Comparison of ENCODE assay signal across 15 cellular contexts in the genomic region with DNA sequence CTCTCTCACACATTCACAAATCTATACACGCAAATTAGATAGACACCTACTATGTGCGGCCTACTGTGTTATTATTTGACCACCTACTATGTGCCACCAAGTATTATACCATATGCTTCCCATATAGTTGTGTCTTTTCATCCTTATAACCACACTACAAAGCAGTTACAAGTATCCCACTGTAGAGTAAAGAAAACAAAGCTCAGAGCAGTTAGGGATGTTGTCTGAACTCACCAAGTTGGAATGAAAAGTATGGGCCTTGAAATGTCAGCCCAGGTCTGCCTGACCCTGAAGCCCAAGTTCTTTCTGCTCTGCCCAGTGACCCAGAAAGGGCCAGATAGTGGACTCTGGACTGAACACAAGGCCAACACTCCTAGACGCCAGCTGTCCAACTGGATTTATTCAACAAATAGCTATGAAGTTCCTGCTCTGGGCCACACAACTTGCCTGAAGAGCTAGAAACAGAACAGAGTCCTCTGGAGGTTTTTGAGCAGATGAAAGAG. TPM values are rescaled to one million over a fixed set of nuclear protein-coding genes. Genes with fewer than 3 reads are reported as not detected.
A peak's percentile ranks its signal among the peaks of the same experiment; 100 is the strongest.
DNase-seq lines count a peak whose midpoint lies in the region; ATAC-seq and TF ChIP-seq lines count a peak whose summit lies in the region.
"Had no signal": no experiment of that assay in that cellular context is flagged by ENCODE, and none has a peak within 500 bp of the region (broad histone marks: within the 10 kb centered on the region; RNA-seq: fewer than 3 reads in every experiment).

No MANE protein-coding gene starts in this region.

- H3K4ac ChIP-seq in mesenchymal stem cell (ENCODE audit: low read depth in 1 of 2, low read length in 2 of 2) = no peak overlapping the region

- no peak overlapping the region for H2BK5ac ChIP-seq in mesenchymal stem cell (ENCODE audit: low read depth, low read length, poor library complexity, severe bottlenecking)

- DNase-seq in Right ventricle myocardium inferior (ENCODE audit: missing footprints) (no peak), right atrium auricular region (ENCODE audit: low spot score) (no peak), cardiac fibroblast (ENCODE audit: low read depth in 2 of 2) (peak; percentile 19 to 43), mesenchymal stem cell (peak; percentile 36), vagina (ENCODE audit: extremely low spot score in 2 of 2) (no peak), NOMO-1 (lab: John Stamatoyannopoulos, UW; ENCODE audit: unreplicated experiment in 2 of 2) (no peak), NCI-H1436 treated with DMSO at 0.1 percent for 48 hours (lab: John Stamatoyannopoulos, UW) (no peak)
- DNase-seq: effector memory CD4-positive, alpha-beta T cell; natural killer cell; NCI-H1930; stimulated activated naive CD4-positive, alpha-beta T cell treated with Interleukin-2 at 50 U/mL for 16 hours; T-helper 9 cell had no signal

- H2AK5ac ChIP-seq in mesenchymal stem cell (ENCODE audit: low read length, severe bottlenecking) = no peak overlapping the region

- H3K27ac ChIP-seq in right atrium auricular region = no peak overlapping the region
- peak overlapping the region; percentile 85 for H3K27ac ChIP-seq in mesenchymal stem cell (ENCODE audit: low read length, poor library complexity, severe bottlenecking)
- peak overlapping the region; percentile 68 for H3K27ac ChIP-seq in vagina

- 79% methylated on average over 3 of the region's 3 CpGs for WGBS in mesenchymal stem cell

- H4K91ac ChIP-seq in mesenchymal stem cell (ENCODE audit: low read length) = no peak overlapping the region

- no peaks in the 10 kb centered on the region for H3K79me1 ChIP-seq in mesenchymal stem cell (replicated peaks; ENCODE audit: low read length, poor library complexity, severe bottlenecking)

- H4K8ac ChIP-seq in mesenchymal stem cell (ENCODE audit: low read length) = no peak overlapping the region

- no peak overlapping the region for H2BK120ac ChIP-seq in mesenchymal stem cell (ENCODE audit: low read depth, low read length)

- TF ChIP-seq CTCF in right atrium auricular region (IDR thresholded peaks at IDR 0.05) = no peak
- TF ChIP-seq CTCF in cardiac fibroblast (IDR thresholded peaks at IDR 0.05; ENCODE audit: low read depth, low read length) = no peak
- no peak for TF ChIP-seq CTCF in vagina (IDR thresholded peaks at IDR 0.05)

- H2BK15ac ChIP-seq in mesenchymal stem cell (ENCODE audit: low read depth, poor library complexity, severe bottlenecking) = peak overlapping the region; percentile 8

- no peak overlapping the region for H3K9ac ChIP-seq in mesenchymal stem cell (ENCODE audit: low read length)

- H3K9me3 ChIP-seq in right atrium auricular region = no peaks in the 10 kb centered on the region
- no peaks in the 10 kb centered on the region for H3K9me3 ChIP-seq in mesenchymal stem cell (ENCODE audit: control insufficient read depth, low read length)
- no peaks in the 10 kb centered on the region for H3K9me3 ChIP-seq in vagina

- H2BK12ac ChIP-seq in mesenchymal stem cell (ENCODE audit: low read length in 2 of 2) = no peak overlapping the region

- peak; percentile 39 for ATAC-seq in Right ventricle myocardium inferior
- no peak for ATAC-seq in esophagus mucosa
- ATAC-seq: natural killer cell had no signal

- no peak for TF ChIP-seq POLR2A in vagina (IDR thresholded peaks at IDR 0.05)

- H3K4me2 ChIP-seq in mesenchymal stem cell (ENCODE audit: low read length, poor library complexity, severe bottlenecking) = no peak overlapping the region

- no peak overlapping the region for H3K18ac ChIP-seq in mesenchymal stem cell (ENCODE audit: low read depth in 1 of 2, low read length in 2 of 2)

- H3K23ac ChIP-seq in mesenchymal stem cell (ENCODE audit: low read length in 2 of 2) = no peak overlapping the region

- no peaks in the 10 kb centered on the region for H3K36me3 ChIP-seq in right atrium auricular region
- H3K36me3 ChIP-seq in mesenchymal stem cell (ENCODE audit: control insufficient read depth in 1 of 2, insufficient read depth in 2 of 2, low read depth in 1 of 2, low read length in 2 of 2) = no peaks in the 10 kb centered on the region
- no peaks in the 10 kb centered on the region for H3K36me3 ChIP-seq in vagina

- intact Hi-C loops in Right ventricle myocardium inferior (cut with DNase I) = no loop called here
- intact Hi-C loops in vagina (cut with DNase I) = no loop called here

- no peak overlapping the region for H3K14ac ChIP-seq in mesenchymal stem cell (ENCODE audit: low read length in 2 of 2)

- no peaks in the 10 kb centered on the region for H3K27me3 ChIP-seq in right atrium auricular region
- H3K27me3 ChIP-seq in mesenchymal stem cell (ENCODE audit: control insufficient read depth in 1 of 2, insufficient read depth in 1 of 2, low read length in 2 of 2) = peaks cover 0 to 9% of the 10 kb centered on the region in 2 experiments
- H3K27me3 ChIP-seq in vagina = no peaks in the 10 kb centered on the region

- H2AFZ ChIP-seq in mesenchymal stem cell (ENCODE audit: low read depth, low read length) = no peak overlapping the region

- H3K4me1 ChIP-seq in right atrium auricular region (peaks cover 0 to 9% of the 10 kb centered on the region in 2 donors), mesenchymal stem cell (ENCODE audit: control insufficient read depth, insufficient read depth, low read depth, low read length) (peaks cover 16% of the 10 kb centered on the region), vagina (peaks cover 61% of the 10 kb centered on the region)

- H3K4me3 ChIP-seq in right atrium auricular region (no peak overlapping the region), cardiac fibroblast (replicated peaks in 1 of 2; ENCODE audit: low read depth in 2 of 2, low read length in 2 of 2) (no peak overlapping the region), mesenchymal stem cell (ENCODE audit: insufficient read depth in 1 of 2, low read depth in 1 of 2, low read length in 2 of 2) (no peak overlapping the region), vagina (no peak overlapping the region)

RNA-seq across cellular contexts. Expression of a gene that starts 8.5 kb away (rescaled TPM):
- total RNA-seq in Right ventricle myocardium inferior (not detected), right atrium auricular region (not detected), vagina (not detected), esophagus mucosa (not detected)
- polyA plus RNA-seq in mesenchymal stem cell (2013, experiment 1 of 2) = not detected
- polyA plus RNA-seq in mesenchymal stem cell (2013, experiment 2 of 2) = not detected
- total RNA-seq: HT1080, natural killer cell, OCI-LY7 had no signal

RNA-seq across cellular contexts. Expression of a gene that starts 18.5 kb away (rescaled TPM):
- total RNA-seq in Right ventricle myocardium inferior (not detected), right atrium auricular region (not detected), vagina (not detected), esophagus mucosa (4.4 TPM)
- polyA plus RNA-seq in mesenchymal stem cell (2013, experiment 1 of 2) = not detected
- not detected for polyA plus RNA-seq in mesenchymal stem cell (2013, experiment 2 of 2)
- total RNA-seq: HT1080, natural killer cell, OCI-LY7 had no signal

RNA-seq across cellular contexts. Expression of a gene that starts 24.9 kb away (rescaled TPM):
- total RNA-seq in Right ventricle myocardium inferior (not detected), right atrium auricular region (not detected), vagina (not detected), esophagus mucosa (not detected)
- polyA plus RNA-seq in mesenchymal stem cell (2013, experiment 1 of 2) = not detected
- polyA plus RNA-seq in mesenchymal stem cell (2013, experiment 2 of 2) = not detected
- total RNA-seq: HT1080, natural killer cell, OCI-LY7 had no signal

RNA-seq across cellular contexts. Expression of a gene that starts 33.8 kb away (rescaled TPM):
- total RNA-seq in Right ventricle myocardium inferior = not detected
- total RNA-seq in right atrium auricular region = not detected
- polyA plus RNA-seq in mesenchymal stem cell (2013, experiment 1 of 2) = 0.43 TPM
- 0.42 TPM for polyA plus RNA-seq in mesenchymal stem cell (2013, experiment 2 of 2)
- 0.74 TPM for total RNA-seq in vagina
- total RNA-seq in esophagus mucosa = 0.44 TPM
- total RNA-seq: natural killer cell, OCI-LY7 had no signal

RNA-seq across cellular contexts. Expression of a gene that starts 46.3 kb away (rescaled TPM):
- total RNA-seq in Right ventricle myocardium inferior = not detected
- total RNA-seq in right atrium auricular region = not detected
- not detected for polyA plus RNA-seq in mesenchymal stem cell (2013, experiment 1 of 2)
- polyA plus RNA-seq in mesenchymal stem cell (2013, experiment 2 of 2) = not detected
- total RNA-seq in vagina = not detected
- total RNA-seq in esophagus mucosa = not detected
- total RNA-seq: HT1080, natural killer cell, OCI-LY7 had no signal

Comparison
In these comparisons a context has a peak if more than half of its experiments do, and no peak if none do; other contexts are left out.
1. DNase-seq: peak in cardiac fibroblast (2 of 2) and mesenchymal stem cell (single experiment); none in Right ventricle myocardium inferior (single experiment), right atrium auricular region (single experiment), vagina (0 of 2), NOMO-1 (0 of 2) and NCI-H1436 treated with DMSO at 0.1 percent for 48 hours (single experiment).
2. H3K27ac ChIP-seq: peak in mesenchymal stem cell (single experiment) and vagina (single experiment); none in right atrium auricular region (0 of 2).